1 cellular context compared by ENCODE assay signal in the genomic region with DNA sequence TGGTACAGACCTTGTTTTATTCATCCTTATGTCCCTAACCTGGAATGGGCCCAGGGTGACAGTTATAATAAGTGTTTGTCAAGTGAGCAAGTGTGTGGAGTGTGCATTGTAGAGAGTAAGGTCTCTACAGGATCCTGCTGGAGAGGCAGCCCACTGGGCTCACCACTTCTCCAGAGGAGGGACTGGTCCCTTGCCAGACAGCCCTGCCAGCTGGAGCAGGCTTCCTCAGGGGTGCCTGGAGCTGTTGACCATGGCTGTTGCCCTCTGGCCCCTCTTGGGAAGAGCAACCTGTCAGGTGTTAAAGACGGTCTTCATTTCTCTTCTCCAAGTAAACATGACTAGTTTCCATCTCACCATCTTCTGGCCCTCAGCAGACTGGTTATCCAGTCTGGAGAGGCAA.
TF ChIP-seq lines count a peak whose summit lies in the region.

No MANE protein-coding gene starts in this region.

TF ChIP-seq in IMR-90, 13 proteins besides CTCF, POLR2A, EP300 and RAD21:
- TF ChIP-seq RCOR1 (IDR thresholded peaks at IDR 0.05; ENCODE audit: insufficient replicate concordance, low read length) (no peak), CHD1 (IDR thresholded peaks at IDR 0.05; ENCODE audit: low read depth, low read length) (no peak), SMC3 (IDR thresholded peaks at IDR 0.05; ENCODE audit: low read depth, low read length) (no peak; the same call in 1 of the 2 replicates), FOS (IDR thresholded peaks at IDR 0.05; ENCODE audit: low read depth, low read length) (no peak)
TF ChIP-seq in IMR-90: peak in this region for 0.
